ENCODE assay signal across 1 cellular context in the genomic region with DNA sequence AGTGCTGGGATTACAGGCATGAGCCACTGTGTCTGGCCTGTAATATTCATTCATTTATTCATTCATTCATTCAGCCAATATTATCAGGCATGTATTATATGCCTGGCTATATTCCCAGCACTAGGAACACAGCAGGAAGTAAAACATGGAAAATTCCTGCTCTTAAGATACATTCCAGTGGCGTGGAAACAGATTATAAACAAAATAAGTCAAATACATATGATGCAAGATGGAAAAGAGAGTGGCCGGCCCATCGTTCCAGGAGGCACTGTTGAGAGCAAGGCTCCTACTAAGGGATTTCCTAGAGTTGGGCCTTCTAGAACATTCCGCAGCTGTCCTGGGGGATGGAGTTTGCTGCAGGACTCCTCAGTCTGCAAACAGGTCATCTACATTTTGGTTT.
TF ChIP-seq lines count a peak whose summit lies in the region.

No MANE protein-coding gene starts in this region.

TF ChIP-seq in IMR-90, 13 proteins besides CTCF, POLR2A, EP300 and RAD21:
- TF ChIP-seq MAZ (IDR thresholded peaks at IDR 0.05; ENCODE audit: borderline replicate concordance, low read depth, low read length) (no peak), RFX5 (IDR thresholded peaks at IDR 0.05; ENCODE audit: low read depth, low read length) (no peak), CEBPB (IDR thresholded peaks at IDR 0.05; ENCODE audit: low read depth, low read length) (peak; percentile 64), FOS (IDR thresholded peaks at IDR 0.05; ENCODE audit: low read depth, low read length) (no peak), RCOR1 (IDR thresholded peaks at IDR 0.05; ENCODE audit: insufficient replicate concordance, low read length) (no peak), SMC3 (IDR thresholded peaks at IDR 0.05; ENCODE audit: low read depth, low read length) (no peak), NFE2L2 (IDR thresholded peaks at IDR 0.05; ENCODE audit: low read depth, low read length) (no peak)
